ENCODE assay signal across 2 cellular contexts in the genomic region with DNA sequence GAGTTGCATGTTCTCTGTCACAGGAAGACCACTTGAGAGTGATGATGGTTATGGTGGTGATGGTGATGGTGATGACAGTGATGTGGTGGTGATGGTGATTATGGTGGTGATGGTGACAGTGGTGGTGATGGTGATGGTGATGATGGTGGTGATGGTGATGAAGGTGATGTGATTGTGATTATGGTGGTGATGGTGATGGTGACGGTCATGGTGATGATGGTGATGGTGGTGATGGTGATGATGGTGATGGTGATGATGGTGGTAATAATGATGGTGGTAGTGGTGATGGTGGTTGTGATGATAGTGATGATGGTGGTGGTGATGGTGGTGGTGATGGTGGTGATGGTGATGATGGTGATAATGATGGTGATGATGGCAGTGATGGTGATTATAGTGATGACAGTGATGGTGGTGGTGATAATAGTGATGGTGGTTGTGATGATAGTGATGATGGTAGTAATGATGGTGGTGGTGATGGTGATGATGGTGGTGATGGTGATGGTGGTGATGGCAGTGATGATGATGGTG.
TF ChIP-seq lines count a peak whose summit lies in the region.

No MANE protein-coding gene starts in this region.

TF ChIP-seq in HEK293, 187 proteins besides CTCF, POLR2A, EP300 and RAD21:
- no peak for TF ChIP-seq ZNF274 (IDR thresholded peaks at IDR 0.05; ENCODE audit: low read length)
- 0 out of 2 replicates have a peak, but pooled peaks have one; percentile 18 for TF ChIP-seq ZNF274 (tag by site-specific recombination; IDR thresholded peaks at IDR 0.05; ENCODE audit: borderline replicate concordance)
- TF ChIP-seq, protein P1, sequence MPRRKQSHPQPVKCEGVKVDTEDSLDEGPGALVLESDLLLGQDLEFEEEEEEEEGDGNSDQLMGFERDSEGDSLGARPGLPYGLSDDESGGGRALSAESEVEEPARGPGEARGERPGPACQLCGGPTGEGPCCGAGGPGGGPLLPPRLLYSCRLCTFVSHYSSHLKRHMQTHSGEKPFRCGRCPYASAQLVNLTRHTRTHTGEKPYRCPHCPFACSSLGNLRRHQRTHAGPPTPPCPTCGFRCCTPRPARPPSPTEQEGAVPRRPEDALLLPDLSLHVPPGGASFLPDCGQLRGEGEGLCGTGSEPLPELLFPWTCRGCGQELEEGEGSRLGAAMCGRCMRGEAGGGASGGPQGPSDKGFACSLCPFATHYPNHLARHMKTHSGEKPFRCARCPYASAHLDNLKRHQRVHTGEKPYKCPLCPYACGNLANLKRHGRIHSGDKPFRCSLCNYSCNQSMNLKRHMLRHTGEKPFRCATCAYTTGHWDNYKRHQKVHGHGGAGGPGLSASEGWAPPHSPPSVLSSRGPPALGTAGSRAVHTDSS (tag by site-specific recombination; IDR thresholded peaks at IDR 0.05) = peak; percentile 92
- no peak for TF ChIP-seq OSR2 (tag by site-specific recombination; IDR thresholded peaks at IDR 0.05)

TF ChIP-seq in WTC11, 78 proteins besides CTCF, POLR2A, EP300 and RAD21:
- TF ChIP-seq NFE2L1 (CRISPR knock-in tag; IDR thresholded peaks at IDR 0.05) = 0 out of 2 replicates have a peak, but pooled peaks have one; percentile 25
- no peak for TF ChIP-seq ATF1 (CRISPR knock-in tag; IDR thresholded peaks at IDR 0.05)
